Comparison of ENCODE assay signal across 11 cellular contexts in genomic region chr9:133945977-133946753, GRCh38. TPM values are rescaled to one million over a fixed set of nuclear protein-coding genes. Genes with fewer than 3 reads are reported as not detected.
DNase-seq lines count a peak whose midpoint lies in the region; ATAC-seq, FAIRE-seq and TF ChIP-seq lines count a peak whose summit lies in the region.
"Had no signal": no experiment of that assay in that cellular context is flagged by ENCODE, and none has a peak within 500 bp of the region (broad histone marks: within the 10 kb centered on the region; RNA-seq: fewer than 3 reads in every experiment).

No MANE protein-coding gene starts in this region.

- peak overlapping the region; percentile 27 for H3K4me3 ChIP-seq in GM12865 (ENCODE audit: low read depth, low read length)
- no peak overlapping the region for H3K4me3 ChIP-seq in HepG2 (replicated peaks in 1 of 3; ENCODE audit: insufficient read depth in 1 of 3, low read depth in 2 of 3, low read length in 3 of 3)
- H3K4me3 ChIP-seq: GM23338 had no signal

- POLR2A ChIA-PET in HepG2 (lab: Yijun Ruan, JAX): interaction anchor here (1.0 kb wide), 1 partner anchor 54 kb away, joined by 3 read pairs; no protein-coding TSS in a partner anchor

- in situ Hi-C loops in HepG2 (cut with HindIII; ENCODE audit: extremely low pct_ligation_motif_present, low pct_unique_long_range_greater_than_20kb): no loop called here

- no peak for FAIRE-seq in HepG2 (lab: Jason Lieb, UNC)

- 97% methylated on average over 9 of the region's 14 CpGs for WGBS in HepG2 (ENCODE audit: low lambda C conversion rate)

- H4K20me1 ChIP-seq in HepG2 (ENCODE audit: insufficient read depth, low read length): peaks cover 25% of the 10 kb centered on the region; the same call in 1 of the 2 replicates

- no peaks in the 10 kb centered on the region for H3K9me3 ChIP-seq in HepG2 (ENCODE audit: low read length)

- H3K27me3 ChIP-seq in HepG2 (ENCODE audit: control insufficient read depth in 1 of 2, insufficient read depth in 2 of 2, low read length in 2 of 2): no peaks in the 10 kb centered on the region

- H3K79me2 ChIP-seq in HepG2 (ENCODE audit: insufficient read depth, low read length): peaks cover 74% of the 10 kb centered on the region

- H3K36me3 ChIP-seq in HepG2 (replicated peaks in 1 of 2; ENCODE audit: control insufficient read depth in 1 of 2, insufficient read depth in 2 of 2, low read length in 2 of 2): peaks cover 4 to 25% of the 10 kb centered on the region in 2 experiments; a peak in 3 of 5 replicates

- CTCF ChIA-PET in HepG2 (lab: Yijun Ruan, JAX; ENCODE audit: low intra/inter-chr PET ratio, low total read pairs): no interaction called here

- no peak for TF ChIP-seq EP300 in HepG2 (IDR thresholded peaks at IDR 0.05; ENCODE audit: low read depth in 2 of 2, low read length in 2 of 2)
- no peak for TF ChIP-seq EP300 in HepG2 (CRISPR knock-in tag; IDR thresholded peaks at IDR 0.05; ENCODE audit: borderline replicate concordance)

- H3K4me1 ChIP-seq in HepG2 (ENCODE audit: insufficient read depth, low read length): no peaks in the 10 kb centered on the region

- no peak for TF ChIP-seq POLR2A in HepG2 (IDR thresholded peaks at IDR 0.05; ENCODE audit: insufficient read depth in 1 of 2, low read depth in 2 of 2, low read length in 2 of 2)

- no peak overlapping the region for H2AFZ ChIP-seq in HepG2 (ENCODE audit: low read length)
- H2AFZ ChIP-seq: GM23338 had no signal

- H3K4me2 ChIP-seq in HepG2 (ENCODE audit: low read depth, low read length): no peak overlapping the region
- H3K4me2 ChIP-seq: GM23338 had no signal

- no TSS peak for BruUV-seq in HepG2 (replicated peaks; lab: Mats Ljungman, UMichigan)

- TF ChIP-seq CTCF in GM12865 (IDR thresholded peaks at IDR 0.05; ENCODE audit: insufficient read depth, low read depth, low read length, missing control alignments) (no peak), HepG2 (CRISPR knock-in tag; IDR thresholded peaks at IDR 0.05) (no peak)

- no peak for TF ChIP-seq RAD21 in HepG2 (CRISPR knock-in tag; IDR thresholded peaks at IDR 0.05)

- ATAC-seq in GM19468 (IDR thresholded peaks at IDR 0.05; ENCODE audit: extremely low read depth, unreplicated experiment) (peak; percentile 35), HG03432 (IDR thresholded peaks at IDR 0.05; ENCODE audit: unreplicated experiment) (peak; percentile 17), HepG2 (no peak), HG03097 (IDR thresholded peaks at IDR 0.05; ENCODE audit: low FRiP score, unreplicated experiment) (no peak)
- ATAC-seq: GM23338; stimulated activated naive CD8-positive, alpha-beta T cell treated with anti-CD3 and anti-CD28 coated beads, Interleukin-15, amount 100 ng/mL, for 72 hours had no signal

- H3K27ac ChIP-seq in HepG2 (ENCODE audit: extremely low read length, insufficient read depth, low read length): no peak overlapping the region

- no peak overlapping the region for H3K9ac ChIP-seq in HepG2 (ENCODE audit: insufficient read depth, low read depth, low read length)

- DNase-seq in GM12865 (ENCODE audit: low read depth) (peak; percentile 89), HepG2 (ENCODE audit: low spot score) (no peak), NCI-H1417 treated with DMSO at 0.1 percent for 48 hours (lab: John Stamatoyannopoulos, UW) (no peak), CD1c-positive myeloid dendritic cell (ENCODE audit: extremely low spot score) (no peak)
- no peak for DNase-seq in activated CD4-positive, CD25-positive, alpha-beta regulatory T cell treated with anti-CD3 and anti-CD28 coated beads, Interleukin-2, amount 50 U/mL, for 72 hours
- DNase-seq: COR-L47; stimulated activated naive CD8-positive, alpha-beta T cell treated with anti-CD3 and anti-CD28 coated beads, Interleukin-15, amount 100 ng/mL, for 72 hours had no signal

- intact Hi-C loops in HepG2 (cut with micrococcal nuclease; ENCODE audit: unreplicated experiment): no loop called here

TF ChIP-seq in HepG2, 621 proteins besides CTCF, POLR2A, EP300 and RAD21:
- TF ChIP-seq, protein P1, sequence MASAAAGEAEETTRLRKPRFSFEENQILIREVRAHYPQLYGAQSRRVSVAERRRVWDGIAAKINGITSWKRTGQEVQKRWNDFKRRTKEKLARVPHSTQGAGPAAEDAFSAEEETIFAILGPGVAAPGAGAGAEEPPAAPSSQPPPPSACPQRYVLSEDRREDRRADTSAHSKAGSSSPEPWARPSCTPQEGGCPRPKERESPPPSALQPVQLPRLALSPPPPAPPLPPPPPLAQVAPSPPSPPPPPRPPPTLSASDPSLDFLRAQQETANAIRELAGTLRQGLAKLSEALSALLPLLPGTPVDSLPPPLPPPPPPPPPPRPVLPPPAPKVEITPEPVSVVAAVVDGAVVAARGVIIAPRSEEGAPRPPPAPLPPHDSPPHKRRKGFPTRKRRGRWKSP (CRISPR knock-in tag; IDR thresholded peaks at IDR 0.05): no peak
- peak; percentile 48 for TF ChIP-seq AGO2 (optimal IDR thresholded peaks at IDR 0.05; ENCODE audit: low read depth, low read length)
TF ChIP-seq in HepG2: peak in this region for 1.

RNA-seq across cellular contexts. Expression of gene VAV2, which starts 46.0 kb away (rescaled TPM):
- 21.2 and 22.5 TPM in 2 replicates for total RNA-seq in HepG2 (2016; rRNA removed; fragmentation: Illumina TruSeq; extraction: Trizol)
- total RNA-seq in HepG2 (2016; cell fraction: cytosol; rRNA removed; fragmentation: Illumina TruSeq; extraction: Trizol; ENCODE audit: low read depth): 11.6 and 15.3 TPM in 2 replicates
- total RNA-seq in HepG2 (2016; cell fraction: insoluble cytoplasmic fraction; rRNA removed; fragmentation: Illumina TruSeq; extraction: Trizol): 17.5 and 22.6 TPM in 2 replicates
- 15.0 and 15.8 TPM in 2 replicates for total RNA-seq in HepG2 (2016; cell fraction: membrane; rRNA removed; fragmentation: Illumina TruSeq; extraction: Trizol)
- total RNA-seq in HepG2 (2016; cell fraction: nucleus; rRNA removed; fragmentation: Illumina TruSeq; extraction: Trizol): 24.8 and 26.3 TPM in 2 replicates
- 22.9 and 32.7 TPM in 2 replicates for polyA plus RNA-seq in HepG2 (2011; rRNA removed)
- polyA plus RNA-seq in HepG2 (2011; cell fraction: cytosol; rRNA removed): 23.2 and 24.2 TPM in 2 replicates
- 70.9 and 79.3 TPM in 2 replicates for polyA plus RNA-seq in HepG2 (2011; cell fraction: nucleus; rRNA removed)
- polyA plus RNA-seq in HepG2 (2012): 34.9 and 35.5 TPM in 2 replicates
- 2.1 and 2.5 TPM in 2 replicates for polyA plus RNA-seq in HepG2 (2016; cell fraction: cytosol; fragmentation: Illumina TruSeq; extraction: Trizol; ENCODE audit: low read depth)
- polyA plus RNA-seq in HepG2 (2016; cell fraction: insoluble cytoplasmic fraction; fragmentation: Illumina TruSeq; extraction: Trizol; ENCODE audit: low read depth): 21.5 and 26.8 TPM in 2 replicates
- 8.7 and 9.2 TPM in 2 replicates for polyA plus RNA-seq in HepG2 (2016; cell fraction: membrane; fragmentation: Illumina TruSeq; extraction: Trizol; ENCODE audit: low read depth)
- polyA plus RNA-seq in HepG2 (2016; cell fraction: nucleus; fragmentation: Illumina TruSeq; extraction: Trizol; ENCODE audit: insufficient read depth, low read depth): 61.9 and 62.3 TPM in 2 replicates
- 37.6 and 51.8 TPM in 2 replicates for polyA minus RNA-seq in HepG2 (2011; rRNA and poly(A)+ RNA removed; ENCODE audit: low replicate concordance)
- polyA minus RNA-seq in HepG2 (2011; cell fraction: cytosol; rRNA and poly(A)+ RNA removed): 33.6 and 35.2 TPM in 2 replicates
- polyA minus RNA-seq in HepG2 (2011; cell fraction: nucleus; rRNA and poly(A)+ RNA removed): 32.7 and 34.4 TPM in 2 replicates

Comparison
In these comparisons a context has a peak if more than half of its experiments do, and no peak if none do; other contexts are left out.
1. ATAC-seq: peak in GM19468 (single experiment) and HG03432 (single experiment); none in HepG2 (single experiment) and HG03097 (single experiment).